ENCODE assay signal across 8 cellular contexts in genomic region chr6:135438907-135439535, GRCh38. TPM values are rescaled to one million over a fixed set of nuclear protein-coding genes. Genes with fewer than 3 reads are reported as not detected.
A peak's percentile ranks its signal among the peaks of the same experiment; 100 is the strongest.
DNase-seq lines count a peak whose midpoint lies in the region; ATAC-seq and TF ChIP-seq lines count a peak whose summit lies in the region.

No MANE protein-coding gene starts in this region.

- H3F3A ChIP-seq in smooth muscle cell (ENCODE audit: low read depth) = no peaks in the 10 kb centered on the region

- no peak overlapping the region for H2AFZ ChIP-seq in smooth muscle cell (ENCODE audit: low read depth)

- H3K4me1 ChIP-seq in HEK293 (ENCODE audit: control insufficient read depth, insufficient read depth, low read length) (no peaks in the 10 kb centered on the region), smooth muscle cell (ENCODE audit: low read depth) (no peaks in the 10 kb centered on the region)

- H3K79me2 ChIP-seq in smooth muscle cell (ENCODE audit: low read depth) = no peaks in the 10 kb centered on the region

- H3K9me3 ChIP-seq in HEK293 (ENCODE audit: control insufficient read depth, insufficient read depth, low read depth, low read length) (no peaks in the 10 kb centered on the region), smooth muscle cell (replicated peaks; ENCODE audit: low read depth) (no peaks in the 10 kb centered on the region)

- peaks cover 9% of the 10 kb centered on the region for H4K20me1 ChIP-seq in smooth muscle cell (ENCODE audit: low read depth)

- no peak for ATAC-seq in HG03159 (IDR thresholded peaks at IDR 0.05; ENCODE audit: unreplicated experiment)

- no peak overlapping the region for H3K9ac ChIP-seq in smooth muscle cell (ENCODE audit: low read depth)

- DNase-seq in DMS79 treated with DMSO at 0.1 percent for 48 hours (lab: John Stamatoyannopoulos, UW) (peak; percentile 23), DMS79 (lab: John Stamatoyannopoulos, UW) (no peak), NOMO-1 treated with dmso at 0.1 percent for 144 hours (lab: John Stamatoyannopoulos, UW; ENCODE audit: unreplicated experiment) (peak; percentile 21), dermis blood vessel endothelial cell (peak; percentile 53), smooth muscle cell (lab: John Stamatoyannopoulos, UW; ENCODE audit: unreplicated experiment) (no peak)
- DNase-seq in activated CD4-positive, alpha-beta T cell treated with anti-CD3 and anti-CD28 coated beads for 48 hours = no peak

- CTCF ChIA-PET in HEK293 (lab: Yijun Ruan, JAX) = interaction anchor here (0.5 to 2.5 kb wide), 14 partner anchors 9 to 1313 kb away, joined by 3 to 17 read pairs (median 3); no protein-coding TSS in a partner anchor

- POLR2A ChIA-PET in HEK293 (lab: Yijun Ruan, JAX) = no interaction called here

- no peak overlapping the region for H3K4me2 ChIP-seq in smooth muscle cell

- no peak overlapping the region for H3K27ac ChIP-seq in HEK293 (ENCODE audit: extremely low read depth, low read depth, low read length)
- no peak overlapping the region for H3K27ac ChIP-seq in smooth muscle cell (ENCODE audit: low read depth)

- no peaks in the 10 kb centered on the region for H3K27me3 ChIP-seq in smooth muscle cell (ENCODE audit: low read depth)

- TF ChIP-seq CTCF in HEK293 (tag by site-specific recombination; IDR thresholded peaks at IDR 0.05) = no peak
- peak; percentile 43 for TF ChIP-seq CTCF in smooth muscle cell (IDR thresholded peaks at IDR 0.05; ENCODE audit: borderline replicate concordance, insufficient read depth, poor library complexity, severe bottlenecking)

- no peak overlapping the region for H3K4me3 ChIP-seq in HEK293 (ENCODE audit: low read depth, low read length)
- H3K4me3 ChIP-seq in smooth muscle cell = no peak overlapping the region

- H3K36me3 ChIP-seq in HEK293 (ENCODE audit: control insufficient read depth in 2 of 2, insufficient read depth in 1 of 2, low read length in 2 of 2) (peaks cover 4 to 34% of the 10 kb centered on the region in 2 experiments), smooth muscle cell (ENCODE audit: low read depth) (peaks cover 32% of the 10 kb centered on the region)

- 72% methylated on average over 3 of the region's 3 CpGs for WGBS in smooth muscle cell (ENCODE audit: low lambda C conversion rate)

TF ChIP-seq in HEK293, 187 proteins besides CTCF, POLR2A, EP300 and RAD21:
- TF ChIP-seq ZNF654 (tag by site-specific recombination; IDR thresholded peaks at IDR 0.05; ENCODE audit: low read depth) (peak; percentile 73), ZNF274 (IDR thresholded peaks at IDR 0.05; ENCODE audit: low read length) (no peak), ZNF274 (tag by site-specific recombination; IDR thresholded peaks at IDR 0.05; ENCODE audit: borderline replicate concordance) (no peak)

RNA-seq across cellular contexts. Expression of gene AHI1, which starts 58.5 kb away (rescaled TPM):
- total RNA-seq in dermis blood vessel endothelial cell (11.8 and 14.1 TPM in 2 replicates), smooth muscle cell (16.0 and 23.3 TPM in 2 replicates)
- polyA plus RNA-seq in smooth muscle cell = 18.8 and 28.0 TPM in 2 replicates

Comparison
In these comparisons a context has a peak if more than half of its experiments do, and no peak if none do; other contexts are left out.
1. DNase-seq: peak in DMS79 treated with DMSO at 0.1 percent for 48 hours (single experiment), NOMO-1 treated with dmso at 0.1 percent for 144 hours (single experiment) and dermis blood vessel endothelial cell (single experiment); none in DMS79 (single experiment), smooth muscle cell (single experiment) and activated CD4-positive, alpha-beta T cell treated with anti-CD3 and anti-CD28 coated beads for 48 hours (single experiment).